In the genomic region with DNA sequence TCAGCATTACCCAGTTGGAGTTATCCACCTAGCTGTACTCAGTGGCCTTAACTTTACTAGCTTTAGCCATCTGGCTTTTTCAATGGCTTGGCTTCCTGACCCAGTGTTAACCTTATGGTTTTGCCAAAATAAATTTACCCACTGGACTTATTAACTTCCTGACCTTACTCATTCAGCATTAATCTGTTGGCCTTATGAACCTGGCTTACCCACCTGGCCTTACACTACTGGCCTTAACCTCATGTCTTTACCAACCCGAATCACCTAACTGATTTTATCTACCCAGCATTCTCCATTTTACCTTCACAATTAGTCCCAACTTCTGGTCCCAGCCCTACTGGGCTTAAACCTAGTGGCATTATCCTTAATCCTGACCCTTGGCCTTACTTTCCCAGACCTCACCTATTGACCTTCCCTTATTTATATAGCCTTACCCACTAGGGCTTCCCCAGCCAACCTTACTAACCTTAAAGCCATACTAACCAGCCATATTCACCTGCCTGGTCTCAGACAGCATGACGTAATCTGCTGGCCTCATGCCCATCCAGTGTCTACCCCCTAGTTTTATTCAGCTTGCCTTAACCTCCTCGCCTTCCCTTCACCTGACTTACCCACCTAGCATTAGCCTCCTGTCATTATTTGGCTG, we compare ENCODE assay signal across 1 cellular context.
TF ChIP-seq lines count a peak whose summit lies in the region.

No MANE protein-coding gene starts in this region.

TF ChIP-seq in liver, 16 proteins besides CTCF, POLR2A, EP300 and RAD21 (continued from another document):
- TF ChIP-seq SP1 (IDR thresholded peaks at IDR 0.05): peak; percentile 66
- TF ChIP-seq TAF1 (conservative IDR thresholded peaks at IDR 0.05): no peak
- TF ChIP-seq HNF4G (IDR thresholded peaks at IDR 0.05): no peak
TF ChIP-seq in liver: peak in this region for 7.
